19 cellular contexts compared by ENCODE assay signal in genomic region chr20:48288930-48289507, GRCh38.
DNase-seq lines count a peak whose midpoint lies in the region; ATAC-seq, FAIRE-seq and TF ChIP-seq lines count a peak whose summit lies in the region.
"Had no signal": no experiment of that assay in that cellular context is flagged by ENCODE, and none has a peak within 500 bp of the region (broad histone marks: within the 10 kb centered on the region; RNA-seq: fewer than 3 reads in every experiment).

No MANE protein-coding gene starts in this region.

- intact Hi-C loops in ovary (cut with DNase I): no loop called here

- H3K27me3 ChIP-seq in RWPE2 (ENCODE audit: insufficient read depth, poor library complexity, severe bottlenecking) (no peaks in the 10 kb centered on the region), foreskin keratinocyte (peaks cover 6% of the 10 kb centered on the region), ovary (no peaks in the 10 kb centered on the region)
- H3K27me3 ChIP-seq: Peyer's patch, SJSA1 had no signal

- DNase-seq in RWPE2 (ENCODE audit: low spot score): no peak
- DNase-seq in foreskin keratinocyte: peak; percentile 38 to 52
- peak; percentile 19 for DNase-seq in myocyte (ENCODE audit: low read depth)
- no peak for DNase-seq in urothelium cell line (ENCODE audit: low spot score)
- DNase-seq in ovary: no peak
- DNase-seq: DMS79, H7, IMR-90, MV-4-11, NCI-H1105 treated with DMSO at 0.1 percent for 48 hours, NCI-H2029 treated with DMSO at 0.1 percent for 48 hours, NCI-H226, NCI-H510A treated with DMSO at 0.1 percent for 48 hours, NCI-H774, Peyer's patch had no signal

- TF ChIP-seq POLR2A in ovary (IDR thresholded peaks at IDR 0.05): no peak

- peak; percentile 79 for FAIRE-seq in urothelium cell line (lab: Jason Lieb, UNC)
- FAIRE-seq: A549 had no signal

- TF ChIP-seq EP300 in ovary (IDR thresholded peaks at IDR 0.05): no peak

- no peak overlapping the region for H3K27ac ChIP-seq in RWPE2 (ENCODE audit: poor library complexity, severe bottlenecking)
- no peak overlapping the region for H3K27ac ChIP-seq in foreskin keratinocyte
- H3K27ac ChIP-seq in ovary: no peak overlapping the region
- H3K27ac ChIP-seq: A549, Peyer's patch, SJSA1 had no signal

- H3K4me1 ChIP-seq in RWPE2 (ENCODE audit: insufficient read depth, poor library complexity, severe bottlenecking): peaks cover 27% of the 10 kb centered on the region
- peaks cover 9% of the 10 kb centered on the region for H3K4me1 ChIP-seq in foreskin keratinocyte
- peaks cover 8% of the 10 kb centered on the region for H3K4me1 ChIP-seq in ovary (ENCODE audit: insufficient read depth)

- TF ChIP-seq CTCF in RWPE2 (IDR thresholded peaks at IDR 0.05; ENCODE audit: poor library complexity, severe bottlenecking): no peak
- no peak for TF ChIP-seq CTCF in foreskin keratinocyte (conservative IDR thresholded peaks at IDR 0.05)
- no peak for TF ChIP-seq CTCF in ovary (IDR thresholded peaks at IDR 0.05)

- H3K36me3 ChIP-seq in RWPE2 (ENCODE audit: low read depth) (no peaks in the 10 kb centered on the region), ovary (no peaks in the 10 kb centered on the region)
- H3K36me3 ChIP-seq: Peyer's patch, SJSA1 had no signal

- 46 to 55% (median 50%) methylated on average over 2 of the region's 2 CpGs for WGBS in ovary, 3 donors

- no peaks in the 10 kb centered on the region for H3K9me3 ChIP-seq in RWPE2 (ENCODE audit: severe bottlenecking)
- no peaks in the 10 kb centered on the region for H3K9me3 ChIP-seq in ovary
- H3K9me3 ChIP-seq: A549, Peyer's patch, SJSA1 had no signal

- peak; percentile 35 for ATAC-seq in RWPE2 (ENCODE audit: low read depth)
- ATAC-seq in foreskin keratinocyte: no peak
- ATAC-seq in HG02571 (IDR thresholded peaks at IDR 0.05; ENCODE audit: unreplicated experiment): no peak
- ATAC-seq in GM19463 (IDR thresholded peaks at IDR 0.05; ENCODE audit: unreplicated experiment): no peak
- ATAC-seq: A549 had no signal

- H3K4me3 ChIP-seq in RWPE2 (ENCODE audit: severe bottlenecking) (no peak overlapping the region), ovary (no peak overlapping the region)
- H3K4me3 ChIP-seq: A549, Peyer's patch, SJSA1 had no signal

Comparison
In these comparisons a context has a peak if more than half of its experiments do, and no peak if none do; other contexts are left out.
1. DNase-seq: peak in foreskin keratinocyte (2 of 2) and myocyte (single experiment); none in RWPE2 (single experiment), urothelium cell line (single experiment) and ovary (0 of 5).